ENCODE assay signal across 8 cellular contexts in the genomic region with DNA sequence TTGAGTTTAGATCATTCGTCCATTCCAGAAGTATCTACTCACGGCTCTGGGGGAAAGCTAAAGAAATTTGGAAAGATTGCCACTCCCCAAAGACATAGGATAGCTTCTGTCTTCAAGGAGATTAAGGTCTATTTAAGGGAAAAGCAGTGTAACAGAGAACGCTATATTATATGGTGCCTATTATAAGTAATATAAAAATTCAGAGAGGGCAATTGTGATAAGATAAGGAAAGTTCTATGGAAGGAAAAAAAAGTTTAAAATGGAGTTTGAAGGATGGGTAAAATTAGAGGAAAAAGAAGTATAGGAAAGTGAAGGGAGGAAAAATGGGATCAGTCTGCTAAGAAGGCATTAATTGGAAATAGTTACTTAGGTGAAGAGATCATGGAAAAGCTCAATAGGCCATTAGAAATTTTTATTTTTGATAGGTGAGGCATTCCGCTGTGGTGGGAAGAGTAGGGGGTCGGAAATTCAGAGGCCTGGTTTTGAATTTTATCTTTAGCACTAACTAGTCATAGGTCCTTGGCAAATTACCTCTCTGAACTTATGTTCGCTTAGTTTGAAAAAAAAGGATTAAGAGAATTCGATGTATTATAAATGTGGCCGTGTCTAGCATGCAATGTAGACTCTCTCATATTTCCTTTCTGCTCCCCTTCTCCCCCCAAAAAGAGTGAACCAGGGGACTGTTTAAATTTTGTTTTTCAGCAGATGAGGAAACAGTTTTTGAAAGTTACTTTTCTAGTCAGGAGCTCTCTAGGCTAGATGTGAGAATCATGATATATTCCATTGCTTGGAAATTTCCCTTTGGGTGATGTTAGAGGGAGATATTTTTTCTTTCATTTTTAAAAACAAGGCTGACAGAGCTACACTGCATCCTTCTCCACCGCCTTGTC. TPM values are rescaled to one million over a fixed set of nuclear protein-coding genes. Genes with fewer than 3 reads are reported as not detected.
DNase-seq lines count a peak whose midpoint lies in the region; ATAC-seq and TF ChIP-seq lines count a peak whose summit lies in the region.

No MANE protein-coding gene starts in this region.

- H3K4me3 ChIP-seq in H7 (ENCODE audit: insufficient read depth, low read depth, low read length) (peak overlapping the region; percentile 36), WERI-Rb-1 (ENCODE audit: low read depth, low read length) (peak overlapping the region; percentile 48), skeletal muscle tissue (ENCODE audit: low read length in 3 of 3) (peak overlapping the region; percentile 69 to 87 (median 81))

- peaks cover 18% of the 10 kb centered on the region for H3K4me1 ChIP-seq in foreskin keratinocyte
- peaks cover 2 to 21% (median 14%) of the 10 kb centered on the region in 3 donors for H3K4me1 ChIP-seq in skeletal muscle tissue (ENCODE audit: control insufficient read depth in 3 of 3, insufficient read depth in 3 of 3, low read length in 3 of 3)

- H3K27me3 ChIP-seq in H7 (ENCODE audit: control insufficient read depth, insufficient read depth, low read length): no peaks in the 10 kb centered on the region
- H3K27me3 ChIP-seq in WERI-Rb-1 (ENCODE audit: insufficient read depth, low read depth, severe bottlenecking): no peaks in the 10 kb centered on the region
- H3K27me3 ChIP-seq in foreskin keratinocyte: no peaks in the 10 kb centered on the region
- no peaks in the 10 kb centered on the region for H3K27me3 ChIP-seq in skeletal muscle tissue (ENCODE audit: control insufficient read depth in 3 of 3, insufficient read depth in 3 of 3, low read length in 3 of 3)

- H3K9me3 ChIP-seq in WERI-Rb-1 (ENCODE audit: severe bottlenecking) (no peaks in the 10 kb centered on the region), skeletal muscle tissue (ENCODE audit: control insufficient read depth in 3 of 3, low read length in 3 of 3) (no peaks in the 10 kb centered on the region)

- no peak for TF ChIP-seq CTCF in WERI-Rb-1 (IDR thresholded peaks at IDR 0.05; ENCODE audit: low read depth, low read length)
- no peak for TF ChIP-seq CTCF in foreskin keratinocyte (conservative IDR thresholded peaks at IDR 0.05)

- peak overlapping the region; percentile 78 to 96 (median 87) for H3K9ac ChIP-seq in skeletal muscle tissue (ENCODE audit: low read depth in 1 of 3, low read length in 3 of 3)

- H3K27ac ChIP-seq in WERI-Rb-1 (peak overlapping the region; percentile 63), foreskin keratinocyte (peak overlapping the region; percentile 7), skeletal muscle tissue (ENCODE audit: low read depth, low read length) (peak overlapping the region; percentile 96)

- no peak for DNase-seq in H7
- DNase-seq in WERI-Rb-1: no peak
- DNase-seq in foreskin keratinocyte: no peak
- no peak for DNase-seq in ureter (ENCODE audit: low spot score)
- DNase-seq in OCI-M2 (lab: John Stamatoyannopoulos, UW; ENCODE audit: unreplicated experiment): no peak
- DNase-seq in NCI-H2107 treated with DMSO at 0.1 percent for 48 hours (lab: John Stamatoyannopoulos, UW; ENCODE audit: unreplicated experiment): no peak
- no peak for DNase-seq in GM19238 (ENCODE audit: insufficient read length, low spot score)

- no peaks in the 10 kb centered on the region for H3K36me3 ChIP-seq in H7 (replicated peaks; ENCODE audit: control insufficient read depth, insufficient read depth, low read length)
- H3K36me3 ChIP-seq in WERI-Rb-1: peaks cover 10% of the 10 kb centered on the region
- peaks cover 0 to 3% (median 0%) of the 10 kb centered on the region in 3 donors for H3K36me3 ChIP-seq in skeletal muscle tissue (ENCODE audit: control insufficient read depth in 3 of 3, insufficient read depth in 3 of 3, low read length in 3 of 3)

- ATAC-seq in foreskin keratinocyte: peak; percentile 19

RNA-seq across cellular contexts. Expression of gene CDC27, which starts 0.9 kb away (rescaled TPM):
- total RNA-seq in H7 (2014; rRNA removed; shearing (Covaris generic)): 45.9 and 67.7 TPM in 2 replicates
- total RNA-seq in foreskin keratinocyte: 85.7 and 86.5 TPM in 2 replicates
- 30.0 and 33.6 TPM in 2 replicates for polyA plus RNA-seq in foreskin keratinocyte
- total RNA-seq in skeletal muscle tissue: 71.0 TPM
- 80.3 TPM for total RNA-seq in ureter

RNA-seq across cellular contexts. Expression of gene MYL4, which starts 19.2 kb away (rescaled TPM):
- not detected in 2 replicates for total RNA-seq in H7 (2014; rRNA removed; shearing (Covaris generic))
- total RNA-seq in foreskin keratinocyte: not detected in 2 replicates
- not detected in 2 replicates for polyA plus RNA-seq in foreskin keratinocyte
- total RNA-seq in skeletal muscle tissue: 610 TPM
- total RNA-seq in ureter: not detected

Comparison
In these comparisons a context has a peak if more than half of its experiments do, and no peak if none do; other contexts are left out.
1. H3K27ac ChIP-seq: peak in every context shown above with its lines; median percentile 96 in skeletal muscle tissue; 63 in WERI-Rb-1; 7 in foreskin keratinocyte.
2. RNA of gene MYL4, which starts 19.2 kb away (total RNA-seq): 610 TPM in skeletal muscle tissue (single experiment); not detected in ureter (single experiment), not detected in H7 and not detected in foreskin keratinocyte; every median in the first group is over 100 times any median in the second.
3. Peak in every context shown above with its lines, with median percentiles within 50 percentile points of each other: H3K4me3 ChIP-seq.